22 cellular contexts compared by ENCODE assay signal in genomic region chr7:44394112-44394447, GRCh38.
"Had no signal": no experiment of that assay in that cellular context is flagged by ENCODE, and none has a peak within 500 bp of the region (broad histone marks: within the 10 kb centered on the region; RNA-seq: fewer than 3 reads in every experiment).

No MANE protein-coding gene starts in this region.

- H3K27ac Mint-ChIP-seq: activated B cell treated with CpG ODN at 0.5 μM for 24 hours; activated CD4-positive, alpha-beta T cell treated with anti-CD3 and anti-CD28 coated beads, Interleukin-2, amount 10 ng/mL, durations not matched to agents 24 days and 14 days; activated naive CD4-positive, alpha-beta T cell treated with anti-CD3 and anti-CD28 coated beads, Interleukin-2, amount 10 ng/mL, durations not matched to agents 7 days and 5 days; activated naive CD8-positive, alpha-beta T cell treated with anti-CD3 and anti-CD28 coated beads for 36 hours; activated T-helper 17 cell treated with anti-CD3 and anti-CD28 coated beads, Interleukin-2, amount 50 U/mL, for 72 hours; T-helper 1 cell treated with Interleukin-12 subunit alpha and Interleukin-12 subunit beta and Interleukin-4 antibody, amounts not matched to agents 30 μg/mL and 1 μg/mL, for 36 hours had no signal

- ATAC-seq: activated T-helper 17 cell treated with anti-CD3 and anti-CD28 coated beads, Interleukin-2, amount 50 U/mL, for 72 hours; PC-3 had no signal

- H3K4me1 Mint-ChIP-seq: activated CD4-positive, alpha-beta T cell treated with anti-CD3 and anti-CD28 coated beads, Interleukin-2, amount 10 ng/mL, durations not matched to agents 24 days and 14 days; activated naive CD4-positive, alpha-beta T cell treated with anti-CD3 and anti-CD28 coated beads, Interleukin-2, amount 10 ng/mL, durations not matched to agents 7 days and 5 days; activated naive CD8-positive, alpha-beta T cell treated with anti-CD3 and anti-CD28 coated beads for 36 hours; activated T-helper 17 cell treated with anti-CD3 and anti-CD28 coated beads, Interleukin-2, amount 50 U/mL, for 72 hours had no signal

- H3K27me3 ChIP-seq: brain microvascular endothelial cell had no signal

- H3K4me3 Mint-ChIP-seq: activated B cell treated with CpG ODN at 0.5 μM for 24 hours; activated CD4-positive, alpha-beta T cell treated with anti-CD3 and anti-CD28 coated beads, Interleukin-2, amount 10 ng/mL, durations not matched to agents 24 days and 14 days; activated naive CD4-positive, alpha-beta T cell treated with anti-CD3 and anti-CD28 coated beads, Interleukin-2, amount 10 ng/mL, durations not matched to agents 7 days and 5 days; activated naive CD8-positive, alpha-beta T cell treated with anti-CD3 and anti-CD28 coated beads for 36 hours; activated T-helper 17 cell treated with anti-CD3 and anti-CD28 coated beads, Interleukin-2, amount 50 U/mL, for 72 hours; T-helper 1 cell treated with Interleukin-12 subunit alpha and Interleukin-12 subunit beta and Interleukin-4 antibody, amounts not matched to agents 30 μg/mL and 1 μg/mL, for 36 hours had no signal

- H3K27me3 Mint-ChIP-seq: activated B cell treated with CpG ODN at 0.5 μM for 24 hours; activated CD4-positive, alpha-beta T cell treated with anti-CD3 and anti-CD28 coated beads, Interleukin-2, amount 10 ng/mL, durations not matched to agents 24 days and 14 days; activated naive CD4-positive, alpha-beta T cell treated with anti-CD3 and anti-CD28 coated beads, Interleukin-2, amount 10 ng/mL, durations not matched to agents 7 days and 5 days; activated naive CD8-positive, alpha-beta T cell treated with anti-CD3 and anti-CD28 coated beads for 36 hours; activated T-helper 17 cell treated with anti-CD3 and anti-CD28 coated beads, Interleukin-2, amount 50 U/mL, for 72 hours had no signal

- H3K27ac ChIP-seq: brain microvascular endothelial cell had no signal

- DNase-seq: activated B cell treated with CpG ODN at 0.5 μM for 24 hours; activated CD4-positive, alpha-beta T cell treated with anti-CD3 and anti-CD28 coated beads for 1 hour; activated CD4-positive, alpha-beta T cell treated with anti-CD3 and anti-CD28 coated beads, Interleukin-2, amount 10 ng/mL, durations not matched to agents 24 days and 14 days; activated CD4-positive, alpha-beta T cell treated with anti-CD3 and anti-CD28 coated beads, Interleukin-2, amount 50 U/mL, for 48 hours; activated gamma-delta T cell treated with Interleukin-2 at 50 U/mL for 16 hours; activated naive CD4-positive, alpha-beta T cell treated with anti-CD3 and anti-CD28 coated beads, Interleukin-2, amount 10 ng/mL, durations not matched to agents 7 days and 5 days; activated naive CD8-positive, alpha-beta T cell treated with anti-CD3 and anti-CD28 coated beads for 36 hours; activated T-cell treated with anti-CD3 and anti-CD28 coated beads for 4 hours; brain microvascular endothelial cell; MM.1S; NCI-H1105; NCI-H1436; NCI-H1694 treated with DMSO at 0.1 percent for 48 hours; NCI-H2029 treated with DMSO at 0.1 percent for 48 hours; NCI-H2227 treated with DMSO at 0.1 percent for 48 hours; NCI-H446 treated with DMSO at 0.1 percent for 48 hours; NCI-H524 treated with DMSO at 0.1 percent for 48 hours; NCI-H748 treated with DMSO at 0.1 percent for 48 hours; PC-3; T-helper 9 cell had no signal
